In the genomic region with DNA sequence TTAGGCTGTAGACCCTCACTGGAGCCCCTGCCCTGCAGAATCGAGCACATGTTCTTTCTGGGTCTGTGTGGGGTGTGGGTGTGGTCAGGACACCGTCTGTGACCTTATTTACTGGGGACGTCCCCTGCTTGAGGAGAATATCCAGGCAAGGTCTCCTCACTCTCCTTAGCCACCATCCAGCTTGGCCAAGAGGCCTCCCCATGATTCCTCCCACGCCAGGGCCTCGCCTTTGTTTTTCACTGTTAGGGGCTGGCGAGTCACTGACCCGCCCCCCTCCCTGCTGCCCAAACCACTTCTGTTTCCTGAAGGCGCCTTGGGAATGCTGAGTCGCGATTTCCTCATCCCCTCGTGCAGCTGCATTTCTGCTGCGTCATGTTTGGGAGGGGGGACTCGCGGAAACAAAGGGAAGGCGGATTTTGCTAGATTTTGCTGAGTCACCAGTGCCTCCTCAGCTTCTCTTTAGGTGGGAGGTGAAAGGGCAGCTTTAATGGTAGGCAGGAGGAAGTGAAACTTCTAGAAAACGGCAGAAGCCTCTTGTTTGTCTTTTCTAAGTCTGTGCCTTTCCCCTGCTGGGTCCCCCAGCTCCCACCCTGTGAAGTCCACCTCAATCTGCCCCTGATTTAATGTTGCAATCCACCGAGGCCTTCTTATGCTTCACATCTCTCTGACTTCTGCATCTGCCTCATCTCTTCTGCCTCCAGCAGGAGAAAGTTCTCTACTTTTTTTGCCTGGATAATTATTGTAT, we compare ENCODE assay signal across 8 cellular contexts. TPM values are rescaled to one million over a fixed set of nuclear protein-coding genes. Genes with fewer than 3 reads are reported as not detected.
DNase-seq lines count a peak whose midpoint lies in the region; ATAC-seq and TF ChIP-seq lines count a peak whose summit lies in the region.

No MANE protein-coding gene starts in this region.

- H3K9me3 Mint-ChIP-seq in CD14-positive monocyte: peaks cover 0 to 4% (median 0%) of the 10 kb centered on the region in 7 donors

- peak overlapping the region; percentile 92 to 97 (median 96) for H3K27ac Mint-ChIP-seq in CD14-positive monocyte

- H3K4me1 ChIP-seq in NT2/D1 (ENCODE audit: insufficient read depth, insufficient read length) (peaks cover 10% of the 10 kb centered on the region), adipocyte (ENCODE audit: control insufficient read depth, insufficient read depth, low read length) (peaks cover 67% of the 10 kb centered on the region)

- H3K36me3 ChIP-seq in NT2/D1 (ENCODE audit: insufficient read depth, insufficient read length, low read length) (no peaks in the 10 kb centered on the region), adipocyte (ENCODE audit: control insufficient read depth, insufficient read depth, low read length, severe bottlenecking) (no peaks in the 10 kb centered on the region)

- intact Hi-C loops in CD14-positive monocyte (cut with micrococcal nuclease) (loop anchor here (1.0 to 5.0 kb wide), 3 partner anchors 25 to 47 kb away; no protein-coding TSS in a partner anchor), Right ventricle myocardium superior (cut with DNase I) (no loop called here)

- peaks cover 68% of the 10 kb centered on the region for H3K4me1 Mint-ChIP-seq in CD14-positive monocyte

- H3K9ac ChIP-seq in NT2/D1 (ENCODE audit: insufficient read length, low read depth) (no peak overlapping the region), adipocyte (ENCODE audit: low read length) (peak overlapping the region; percentile 78)

- H3K27me3 ChIP-seq in NT2/D1 (ENCODE audit: insufficient read depth, insufficient read length): no peaks in the 10 kb centered on the region
- no peaks in the 10 kb centered on the region for H3K27me3 ChIP-seq in adipocyte (replicated peaks; ENCODE audit: control insufficient read depth, insufficient read depth, low read length)

- in situ Hi-C loops in GM18951 (cut with MboI; ENCODE audit: low sequenced_read_pairs, unreplicated experiment): no loop called here

- no peak overlapping the region for H3K4me3 ChIP-seq in NT2/D1 (ENCODE audit: insufficient read length, low read depth)
- peak overlapping the region; percentile 30 for H3K4me3 ChIP-seq in adipocyte (ENCODE audit: low read length)

- H3K9me3 ChIP-seq in NT2/D1 (ENCODE audit: insufficient read depth, low read length): no peaks in the 10 kb centered on the region
- no peaks in the 10 kb centered on the region for H3K9me3 ChIP-seq in adipocyte (ENCODE audit: control insufficient read depth, low read length)

- DNase-seq in CD14-positive monocyte (ENCODE audit: low spot score) (peak; percentile 99), NT2/D1 (ENCODE audit: low read depth, low spot score) (peak; percentile 96), adipocyte (ENCODE audit: low read depth) (peak; percentile 98), Right ventricle myocardium superior (peak; percentile 93), occipital lobe (lab: John Stamatoyannopoulos, UW) (peak; percentile 55)

- peaks cover 0 to 3% (median under 1%) of the 10 kb centered on the region in 3 donors for H3K27me3 Mint-ChIP-seq in CD14-positive monocyte (ENCODE audit: low read depth in 3 of 3)

- TF ChIP-seq CTCF in CD14-positive monocyte (IDR thresholded peaks at IDR 0.05): no peak

- H3K4me3 Mint-ChIP-seq in CD14-positive monocyte: peak overlapping the region; percentile 47 to 86

- TF ChIP-seq POLR2A in GM18951 (IDR thresholded peaks at IDR 0.05; ENCODE audit: extremely low read depth, insufficient read depth, insufficient read length): peak; percentile 34

- H3K36me3 Mint-ChIP-seq in CD14-positive monocyte: peaks cover 0 to 3% of the 10 kb centered on the region in 2 donors

- ATAC-seq in HG03378 (IDR thresholded peaks at IDR 0.05; ENCODE audit: unreplicated experiment) (peak; percentile 48), Right ventricle myocardium superior (ENCODE audit: poor library complexity) (peak; percentile 46), GM19455 (IDR thresholded peaks at IDR 0.05; ENCODE audit: unreplicated experiment) (no peak)

RNA-seq across cellular contexts. Expression of a gene that starts 4.0 kb away (rescaled TPM):
- 100 to 1,000 TPM; 180 to 233 TPM for polyA plus RNA-seq in CD14-positive monocyte
- 4.8 TPM for total RNA-seq in Right ventricle myocardium superior
- total RNA-seq in occipital lobe: 1.9 TPM

RNA-seq across cellular contexts. Expression of a gene that starts 23.0 kb away (rescaled TPM):
- polyA plus RNA-seq in CD14-positive monocyte: 10 to 100 TPM; 23.4 to 25.5 TPM
- 10.2 TPM for total RNA-seq in Right ventricle myocardium superior
- 11.9 TPM for total RNA-seq in occipital lobe
